Comparison of ENCODE assay signal across 31 cellular contexts in genomic region chr5:33938881-33939280, GRCh38. TPM values are rescaled to one million over a fixed set of nuclear protein-coding genes. Genes with fewer than 3 reads are reported as not detected.
"Had no signal": no experiment of that assay in that cellular context is flagged by ENCODE, and none has a peak within 500 bp of the region (broad histone marks: within the 10 kb centered on the region; RNA-seq: fewer than 3 reads in every experiment).

No MANE protein-coding gene starts in this region.

- ATAC-seq: naive thymus-derived CD8-positive, alpha-beta T cell; natural killer cell treated with Interleukin-12 subunit alpha and Interleukin-12 subunit beta and Interleukin-15 and Interleukin-18, amount 100 ng/mL, for 72 hours; sciatic nerve; stimulated activated memory B cell treated with anti-CD40 and anti-IgM and Interleukin-4, amounts not matched to agents 10 μg/mL and 1 μg/mL and 100 μg/mL, for 72 hours; stimulated activated naive CD8-positive, alpha-beta T cell treated with anti-CD3 and anti-CD28 coated beads, Interleukin-15, amount 100 ng/mL, for 72 hours; stimulated activated naive CD8-positive, alpha-beta T cell treated with anti-CD3 and anti-CD28 coated beads, Interleukin-15, Interleukin-2, amounts not matched to agents 100 U/mL and 50 U/mL, for 24 hours; upper lobe of right lung had no signal

- DNase-seq: naive B cell; naive thymus-derived CD8-positive, alpha-beta T cell; nephron progenitor cell; ovary; spleen; stimulated activated CD4-positive, alpha-beta T cell treated with anti-CD3 and anti-CD28 coated beads, Interleukin-12 subunit alpha, Interleukin-12 subunit beta, amount 100 ng/mL, for 4 hours; stimulated activated CD4-positive, alpha-beta T cell treated with anti-CD3 and anti-CD28 coated beads, Interleukin-1b, Interleukin-23, amount 100 ng/mL, for 48 hours; stimulated activated CD4-positive, alpha-beta T cell treated with anti-CD3 and anti-CD28 coated beads, Interleukin-4, amount 100 ng/mL, for 1 hour; stimulated activated CD4-positive, alpha-beta T cell treated with anti-CD3 and anti-CD28 coated beads, Interleukin-4, amount 100 ng/mL, for 4 hours; stimulated activated CD8-positive, alpha-beta memory T cell treated with anti-CD3 and anti-CD28 coated beads, Interleukin-4, amount 100 ng/mL, for 48 hours; stimulated activated naive CD4-positive, alpha-beta T cell; stimulated activated naive CD8-positive, alpha-beta T cell treated with anti-CD3 and anti-CD28 coated beads, Interleukin-15, amount 100 ng/mL, for 72 hours; stimulated activated naive CD8-positive, alpha-beta T cell treated with anti-CD3 and anti-CD28 coated beads, Interleukin-15, Interleukin-2, amounts not matched to agents 100 U/mL and 50 U/mL, for 24 hours; substantia nigra; testis; tibial artery; transverse colon; upper lobe of right lung; uterus had no signal

- H3K27me3 ChIP-seq: ovary had no signal

- H3K79me2 ChIP-seq: parathyroid adenoma had no signal

- H3K9me3 ChIP-seq: neutrophil, ovary, prostate gland, spleen, suprapubic skin, testis, tibial artery, transverse colon, upper lobe of right lung, uterus had no signal

- H3K9ac ChIP-seq: parathyroid adenoma had no signal

- H3K27ac ChIP-seq: neutrophil, ovary, parathyroid adenoma, prostate gland, skin epidermis, spleen, suprapubic skin, testis, tibial artery, transverse colon, upper lobe of right lung, uterus had no signal

- H3K4me3 ChIP-seq: ovary, prostate gland, skin epidermis, smooth muscle cell, spleen, suprapubic skin, testis, tibial artery, transverse colon, upper lobe of right lung, uterus had no signal

- H3K36me3 ChIP-seq: neutrophil, ovary, prostate gland, spleen, suprapubic skin, tibial artery, transverse colon, upper lobe of right lung, uterus had no signal

- H3K4me1 ChIP-seq: parathyroid adenoma, prostate gland had no signal

- H2AFZ ChIP-seq: parathyroid adenoma had no signal

RNA-seq across cellular contexts. Expression of gene RXFP3, which starts 2.7 kb away (rescaled TPM):
- total RNA-seq: naive thymus-derived CD8-positive, alpha-beta T cell; natural killer cell treated with Interleukin-12 subunit alpha and Interleukin-12 subunit beta and Interleukin-15 and Interleukin-18, amount 100 ng/mL, for 72 hours; omental fat pad; prostate gland; pulmonary artery endothelial cell; sciatic nerve; smooth muscle cell; spleen; suprapubic skin; testis; transverse colon; upper lobe of right lung; urinary bladder; uterus had no signal

RNA-seq across cellular contexts. Expression of gene SLC45A2, which starts 45.6 kb away (rescaled TPM):
- total RNA-seq: sciatic nerve, upper lobe of right lung, urinary bladder had no signal

RNA-seq across cellular contexts. Expression of gene ADAMTS12, which starts 47.1 kb away (rescaled TPM):
- total RNA-seq: natural killer cell treated with Interleukin-12 subunit alpha and Interleukin-12 subunit beta and Interleukin-15 and Interleukin-18, amount 100 ng/mL, for 72 hours; pulmonary artery endothelial cell had no signal
